In genomic region chr4:94931626-94932025, GRCh38 we compare ENCODE assay signal across 22 cellular contexts.
"Had no signal": no experiment of that assay in that cellular context is flagged by ENCODE, and none has a peak within 500 bp of the region (broad histone marks: within the 10 kb centered on the region; RNA-seq: fewer than 3 reads in every experiment).

No MANE protein-coding gene starts in this region.

- H3K27ac Mint-ChIP-seq: naive thymus-derived CD8-positive, alpha-beta T cell; stimulated activated naive CD8-positive, alpha-beta T cell treated with anti-CD3 and anti-CD28 coated beads, Interleukin-15, amount 100 ng/mL, for 72 hours had no signal

- H3K36me3 Mint-ChIP-seq: naive thymus-derived CD8-positive, alpha-beta T cell had no signal

- H3K4me1 Mint-ChIP-seq: naive thymus-derived CD8-positive, alpha-beta T cell; stimulated activated naive CD8-positive, alpha-beta T cell treated with anti-CD3 and anti-CD28 coated beads, Interleukin-15, amount 100 ng/mL, for 72 hours had no signal

- ATAC-seq: foreskin keratinocyte; gastroesophageal sphincter; left ventricle myocardium superior; lower lobe of right lung; naive thymus-derived CD8-positive, alpha-beta T cell; pancreas; right lobe of liver; stimulated activated naive CD8-positive, alpha-beta T cell treated with anti-CD3 and anti-CD28 coated beads, Interleukin-15, amount 100 ng/mL, for 72 hours had no signal

- H3K36me3 ChIP-seq: esophagus muscularis mucosa, gastroesophageal sphincter, lower lobe of right lung, neutrophil, pancreas, right lobe of liver, suprapubic skin, transverse colon had no signal

- H3K27ac ChIP-seq: coronary artery, esophagus muscularis mucosa, foreskin keratinocyte, gastroesophageal sphincter, lower lobe of right lung, neutrophil, pancreas, right lobe of liver, suprapubic skin, transverse colon had no signal

- H3K4me2 ChIP-seq: smooth muscle cell had no signal

- H3K4me3 Mint-ChIP-seq: naive thymus-derived CD8-positive, alpha-beta T cell; stimulated activated naive CD8-positive, alpha-beta T cell treated with anti-CD3 and anti-CD28 coated beads, Interleukin-15, amount 100 ng/mL, for 72 hours had no signal

- H3K4me1 ChIP-seq: lower lobe of right lung, pancreas, right lobe of liver, suprapubic skin, transverse colon had no signal

- H3K9me3 ChIP-seq: esophagus muscularis mucosa, gastroesophageal sphincter, lower lobe of right lung, neutrophil, pancreas, right lobe of liver, suprapubic skin, transverse colon had no signal

- H3K27me3 Mint-ChIP-seq: stimulated activated naive CD8-positive, alpha-beta T cell treated with anti-CD3 and anti-CD28 coated beads, Interleukin-15, amount 100 ng/mL, for 72 hours had no signal

- H3K9me3 Mint-ChIP-seq: naive thymus-derived CD8-positive, alpha-beta T cell; stimulated activated naive CD8-positive, alpha-beta T cell treated with anti-CD3 and anti-CD28 coated beads, Interleukin-15, amount 100 ng/mL, for 72 hours had no signal

- H3K27me3 ChIP-seq: esophagus muscularis mucosa, foreskin keratinocyte, gastroesophageal sphincter, neutrophil, pancreas, right lobe of liver, suprapubic skin, transverse colon had no signal

- DNase-seq: dermis blood vessel endothelial cell; effector memory CD4-positive, alpha-beta T cell; foreskin keratinocyte; hypothalamus; left ventricle myocardium superior; lower lobe of right lung; naive thymus-derived CD8-positive, alpha-beta T cell; pancreas; right lobe of liver; stimulated activated CD4-positive, alpha-beta T cell treated with anti-CD3 and anti-CD28 coated beads, Interleukin-12 subunit alpha, Interleukin-12 subunit beta, amount 100 ng/mL, for 4 hours; stimulated activated CD4-positive, alpha-beta T cell treated with anti-CD3 and anti-CD28 coated beads, Interleukin-1b, Interleukin-23, amount 100 ng/mL, for 48 hours; stimulated activated CD4-positive, alpha-beta T cell treated with anti-CD3 and anti-CD28 coated beads, Interleukin-4, amount 100 ng/mL, for 1 hour; stimulated activated CD8-positive, alpha-beta memory T cell treated with anti-CD3 and anti-CD28 coated beads, Interleukin-4, amount 100 ng/mL, for 48 hours; stimulated activated naive CD4-positive, alpha-beta T cell; stimulated activated naive CD8-positive, alpha-beta T cell treated with anti-CD3 and anti-CD28 coated beads, Interleukin-15, amount 100 ng/mL, for 72 hours; transverse colon had no signal

- H3K4me3 ChIP-seq: coronary artery, esophagus muscularis mucosa, gastroesophageal sphincter, lower lobe of right lung, pancreas, right lobe of liver, smooth muscle cell, suprapubic skin, transverse colon had no signal
